16 cellular contexts compared by ENCODE assay signal in the genomic region with DNA sequence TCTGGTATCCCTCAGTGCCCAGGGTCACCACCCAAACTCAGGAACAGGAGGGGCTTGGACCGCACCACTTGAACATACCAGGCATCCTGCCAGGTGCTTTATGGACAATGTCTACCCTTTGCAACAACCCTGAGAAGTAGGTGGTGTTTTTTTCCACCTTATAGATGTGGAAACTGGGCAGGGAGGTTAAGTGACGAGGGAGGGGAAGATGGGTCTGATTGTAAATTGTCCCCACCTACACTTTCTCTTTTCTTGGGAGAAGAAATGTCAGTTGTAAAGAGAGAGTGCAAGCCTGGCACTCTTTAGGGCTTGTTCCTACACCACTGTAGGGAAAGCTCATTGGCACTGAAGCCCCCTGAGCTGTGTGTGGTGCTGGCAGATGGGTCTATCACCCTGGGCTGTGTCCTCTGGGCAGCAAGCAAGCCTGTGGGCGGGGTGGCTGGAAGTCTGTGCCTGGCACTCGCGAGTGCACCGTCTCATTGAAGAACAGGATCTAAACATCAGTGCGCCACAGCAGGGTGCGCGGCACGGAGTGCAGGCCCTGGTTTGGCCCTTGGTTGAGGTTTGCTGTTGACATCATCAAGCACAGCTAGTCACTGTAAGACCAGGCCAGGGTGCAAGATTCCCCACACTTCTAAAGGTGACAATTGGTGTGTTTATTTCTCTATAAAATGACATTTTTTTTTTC. TPM values are rescaled to one million over a fixed set of nuclear protein-coding genes. Genes with fewer than 3 reads are reported as not detected.
DNase-seq lines count a peak whose midpoint lies in the region; ATAC-seq and TF ChIP-seq lines count a peak whose summit lies in the region.
"Had no signal": no experiment of that assay in that cellular context is flagged by ENCODE, and none has a peak within 500 bp of the region (broad histone marks: within the 10 kb centered on the region; RNA-seq: fewer than 3 reads in every experiment).

No MANE protein-coding gene starts in this region.

- no peaks in the 10 kb centered on the region for H4K20me1 ChIP-seq in GM23338 (replicated peaks; ENCODE audit: insufficient read depth)

- H3K27ac Mint-ChIP-seq in T-helper 2 cell treated with Interferon-gamma antibody and Interleukin-4, amounts not matched to agents 5 μg/mL and 100 μg/mL, for 36 hours, result peak overlapping the region; percentile 64
- H3K27ac Mint-ChIP-seq in GM23338, result no peak overlapping the region
- H3K27ac Mint-ChIP-seq: nephron progenitor cell, type B pancreatic cell had no signal

- no peaks in the 10 kb centered on the region for H3K27me3 ChIP-seq in GM23338 (ENCODE audit: insufficient read depth)
- H3K27me3 ChIP-seq: cardiac muscle cell had no signal

- no peaks in the 10 kb centered on the region for H3K9me2 ChIP-seq in GM23338 (ENCODE audit: insufficient read depth)

- no peaks in the 10 kb centered on the region for H3F3A ChIP-seq in GM23338 (replicated peaks; ENCODE audit: low read depth)

- H3K4me2 ChIP-seq in GM23338, result no peak overlapping the region

- H3K4me1 ChIP-seq in GM23338 (ENCODE audit: insufficient read depth), result no peaks in the 10 kb centered on the region

- no peaks in the 10 kb centered on the region for H3K79me2 ChIP-seq in GM23338 (replicated peaks; ENCODE audit: insufficient read depth)

- H3K4me3 ChIP-seq in GM23338, result no peak overlapping the region
- H3K4me3 ChIP-seq: cardiac muscle cell had no signal

- H3K36me3 Mint-ChIP-seq in T-helper 2 cell treated with Interferon-gamma antibody and Interleukin-4, amounts not matched to agents 5 μg/mL and 100 μg/mL, for 36 hours (ENCODE audit: low read depth), result peaks cover 42% of the 10 kb centered on the region
- peaks cover 7% of the 10 kb centered on the region for H3K36me3 Mint-ChIP-seq in GM23338 (ENCODE audit: low read depth)

- H3K36me3 ChIP-seq in GM23338 (ENCODE audit: insufficient read depth), result peaks cover 6% of the 10 kb centered on the region; the same call in 1 of the 2 replicates
- H3K36me3 ChIP-seq: cardiac muscle cell had no signal

- TF ChIP-seq CTCF in GM23338 (conservative IDR thresholded peaks at IDR 0.05; ENCODE audit: low read depth in 2 of 2), result no peak

- peak overlapping the region; percentile 52 for H3K4me3 Mint-ChIP-seq in T-helper 2 cell treated with Interferon-gamma antibody and Interleukin-4, amounts not matched to agents 5 μg/mL and 100 μg/mL, for 36 hours
- no peak overlapping the region for H3K4me3 Mint-ChIP-seq in GM23338
- H3K4me3 Mint-ChIP-seq: nephron progenitor cell, type B pancreatic cell had no signal

- peaks cover 34% of the 10 kb centered on the region for H3K4me1 Mint-ChIP-seq in T-helper 2 cell treated with Interferon-gamma antibody and Interleukin-4, amounts not matched to agents 5 μg/mL and 100 μg/mL, for 36 hours (ENCODE audit: low read depth)
- H3K4me1 Mint-ChIP-seq in GM23338, result peaks cover 3% of the 10 kb centered on the region; the same call in 2 of the 3 replicates

- H3K27ac ChIP-seq in GM23338 (ENCODE audit: low read depth), result no peak overlapping the region
- H3K27ac ChIP-seq: cardiac muscle cell had no signal

- no peak overlapping the region for H2AFZ ChIP-seq in GM23338

- DNase-seq in activated naive CD4-positive, alpha-beta T cell treated with Interleukin-2 at 50 U/mL for 16 hours, result peak; percentile 49
- no peak for DNase-seq in activated naive CD4-positive, alpha-beta T cell (lab: John Stamatoyannopoulos, UW)
- peak; percentile 55 for DNase-seq in T-helper 2 cell treated with Interferon-gamma antibody and Interleukin-4, amounts not matched to agents 5 μg/mL and 100 μg/mL, for 36 hours (ENCODE audit: low spot score)
- DNase-seq in effector CD4-positive, alpha-beta T cell, result peak; percentile 17
- peak; percentile 45 for DNase-seq in stimulated activated naive CD8-positive, alpha-beta T cell treated with anti-CD3 and anti-CD28 coated beads, Interleukin-15, Interleukin-2, amounts not matched to agents 100 U/mL and 50 U/mL, for 24 hours
- DNase-seq in GM23338 (ENCODE audit: low spot score) (no peak), OCI-M2 (lab: John Stamatoyannopoulos, UW; ENCODE audit: unreplicated experiment) (no peak)
- DNase-seq: left colon, NCI-H69, nephron progenitor cell, SHP77 had no signal

- peak; percentile 79 for ATAC-seq in stimulated activated naive CD8-positive, alpha-beta T cell treated with anti-CD3 and anti-CD28 coated beads, Interleukin-15, Interleukin-2, amounts not matched to agents 100 U/mL and 50 U/mL, for 24 hours
- no peak for ATAC-seq in GM18502 (IDR thresholded peaks at IDR 0.05; ENCODE audit: poor library complexity, unreplicated experiment)
- no peak for ATAC-seq in GM23338

- peaks cover 26% of the 10 kb centered on the region for H3K9me3 Mint-ChIP-seq in T-helper 2 cell treated with Interferon-gamma antibody and Interleukin-4, amounts not matched to agents 5 μg/mL and 100 μg/mL, for 36 hours
- peaks cover 21% of the 10 kb centered on the region for H3K9me3 Mint-ChIP-seq in GM23338

- H3K27me3 Mint-ChIP-seq in T-helper 2 cell treated with Interferon-gamma antibody and Interleukin-4, amounts not matched to agents 5 μg/mL and 100 μg/mL, for 36 hours (ENCODE audit: low read depth), result no peaks in the 10 kb centered on the region
- peaks cover 7% of the 10 kb centered on the region for H3K27me3 Mint-ChIP-seq in GM23338 (ENCODE audit: insufficient read depth, low read depth, poor library complexity)
- H3K27me3 Mint-ChIP-seq: type B pancreatic cell had no signal

TF ChIP-seq in GM23338, 12 proteins besides CTCF, POLR2A, EP300 and RAD21 (continues in another document):
- TF ChIP-seq POLR2AphosphoS5 (IDR thresholded peaks at IDR 0.05; ENCODE audit: low read depth), result no peak
- TF ChIP-seq EZH2phosphoT487 (IDR thresholded peaks at IDR 0.05; ENCODE audit: unreplicated experiment), result no peak
- TF ChIP-seq, protein P1, sequence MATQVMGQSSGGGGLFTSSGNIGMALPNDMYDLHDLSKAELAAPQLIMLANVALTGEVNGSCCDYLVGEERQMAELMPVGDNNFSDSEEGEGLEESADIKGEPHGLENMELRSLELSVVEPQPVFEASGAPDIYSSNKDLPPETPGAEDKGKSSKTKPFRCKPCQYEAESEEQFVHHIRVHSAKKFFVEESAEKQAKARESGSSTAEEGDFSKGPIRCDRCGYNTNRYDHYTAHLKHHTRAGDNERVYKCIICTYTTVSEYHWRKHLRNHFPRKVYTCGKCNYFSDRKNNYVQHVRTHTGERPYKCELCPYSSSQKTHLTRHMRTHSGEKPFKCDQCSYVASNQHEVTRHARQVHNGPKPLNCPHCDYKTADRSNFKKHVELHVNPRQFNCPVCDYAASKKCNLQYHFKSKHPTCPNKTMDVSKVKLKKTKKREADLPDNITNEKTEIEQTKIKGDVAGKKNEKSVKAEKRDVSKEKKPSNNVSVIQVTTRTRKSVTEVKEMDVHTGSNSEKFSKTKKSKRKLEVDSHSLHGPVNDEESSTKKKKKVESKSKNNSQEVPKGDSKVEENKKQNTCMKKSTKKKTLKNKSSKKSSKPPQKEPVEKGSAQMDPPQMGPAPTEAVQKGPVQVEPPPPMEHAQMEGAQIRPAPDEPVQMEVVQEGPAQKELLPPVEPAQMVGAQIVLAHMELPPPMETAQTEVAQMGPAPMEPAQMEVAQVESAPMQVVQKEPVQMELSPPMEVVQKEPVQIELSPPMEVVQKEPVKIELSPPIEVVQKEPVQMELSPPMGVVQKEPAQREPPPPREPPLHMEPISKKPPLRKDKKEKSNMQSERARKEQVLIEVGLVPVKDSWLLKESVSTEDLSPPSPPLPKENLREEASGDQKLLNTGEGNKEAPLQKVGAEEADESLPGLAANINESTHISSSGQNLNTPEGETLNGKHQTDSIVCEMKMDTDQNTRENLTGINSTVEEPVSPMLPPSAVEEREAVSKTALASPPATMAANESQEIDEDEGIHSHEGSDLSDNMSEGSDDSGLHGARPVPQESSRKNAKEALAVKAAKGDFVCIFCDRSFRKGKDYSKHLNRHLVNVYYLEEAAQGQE (IDR thresholded peaks at IDR 0.05; ENCODE audit: unreplicated experiment), result no peak
- TF ChIP-seq ZNF331 (CRISPR knock-in tag; IDR thresholded peaks at IDR 0.05; ENCODE audit: low read depth), result no peak

RNA-seq across cellular contexts. Expression of a gene that starts 15.1 kb away (rescaled TPM):
- 0.66 and 3.3 TPM in 2 replicates for total RNA-seq in GM23338 (2014; rRNA removed; shearing (Covaris generic))
- 0.12 and 0.27 TPM in 2 replicates for polyA plus RNA-seq in GM23338 (2016; fragmentation: Nextera tagmentation; extraction: Ambion mirVana)
- total RNA-seq: cardiac muscle cell had no signal
- polyA plus RNA-seq: AG04450 had no signal

RNA-seq across cellular contexts. Expression of a gene that starts 27.4 kb away (rescaled TPM):
- total RNA-seq in GM23338 (2014; rRNA removed; shearing (Covaris generic)), result not detected in 2 replicates
- not detected in 2 replicates for polyA plus RNA-seq in GM23338 (2016; fragmentation: Nextera tagmentation; extraction: Ambion mirVana)
- total RNA-seq: cardiac muscle cell, epithelial cell of proximal tubule had no signal
- polyA plus RNA-seq: AG04450, cardiac muscle cell had no signal

RNA-seq across cellular contexts. Expression of a gene that starts 33.4 kb away (rescaled TPM):
- total RNA-seq in GM23338 (2014; rRNA removed; shearing (Covaris generic)), result 17.4 and 30.9 TPM in 2 replicates
- polyA plus RNA-seq in GM23338 (2016; fragmentation: Nextera tagmentation; extraction: Ambion mirVana), result 5.7 and 6.9 TPM in 2 replicates

Comparison
In these comparisons a context has a peak if more than half of its experiments do, and no peak if none do; other contexts are left out.
1. DNase-seq: peak in activated naive CD4-positive, alpha-beta T cell treated with Interleukin-2 at 50 U/mL for 16 hours (single experiment), T-helper 2 cell treated with Interferon-gamma antibody and Interleukin-4, amounts not matched to agents 5 μg/mL and 100 μg/mL, for 36 hours (single experiment), effector CD4-positive, alpha-beta T cell (single experiment) and stimulated activated naive CD8-positive, alpha-beta T cell treated with anti-CD3 and anti-CD28 coated beads, Interleukin-15, Interleukin-2, amounts not matched to agents 100 U/mL and 50 U/mL, for 24 hours (single experiment); none in activated naive CD4-positive, alpha-beta T cell (0 of 4), GM23338 (single experiment) and OCI-M2 (single experiment).